29 cellular contexts compared by ENCODE assay signal in the genomic region with DNA sequence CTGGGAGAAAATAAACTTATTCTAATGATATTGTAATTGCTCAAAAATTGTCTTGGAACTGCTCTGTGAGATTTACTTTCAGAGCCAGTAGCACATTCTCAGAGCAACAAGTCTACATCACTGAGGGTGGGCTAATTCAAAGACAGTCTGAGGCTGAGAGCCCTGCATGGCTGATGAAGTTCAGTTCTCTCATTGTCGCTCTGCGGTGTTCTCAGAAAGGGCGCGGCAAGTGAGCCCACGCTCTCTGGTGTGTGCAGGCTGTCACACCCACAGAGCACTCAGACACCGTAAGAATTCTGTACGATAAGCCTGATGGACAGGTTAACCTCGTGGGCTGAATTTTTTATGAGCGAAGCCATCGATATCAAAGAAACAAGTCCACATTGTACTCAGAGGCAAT.
"Had no signal": no experiment of that assay in that cellular context is flagged by ENCODE, and none has a peak within 500 bp of the region (broad histone marks: within the 10 kb centered on the region; RNA-seq: fewer than 3 reads in every experiment).

No MANE protein-coding gene starts in this region.

- H3K4me3 ChIP-seq: ascending aorta, cardiac muscle cell, MG63, SJSA1 had no signal

- H3K36me3 ChIP-seq: ascending aorta, brain microvascular endothelial cell, cardiac muscle cell, MG63, SJSA1 had no signal

- H3K4me1 ChIP-seq: ascending aorta, SJSA1 had no signal

- H3K27me3 ChIP-seq: ascending aorta, brain microvascular endothelial cell, cardiac muscle cell, MG63, SJSA1 had no signal

- DNase-seq: activated CD4-positive, alpha-beta T cell treated with anti-CD3 and anti-CD28 coated beads for 48 hours; activated CD4-positive, alpha-beta T cell treated with anti-CD3 and anti-CD28 coated beads, Interleukin-2, amount 50 U/mL, for 48 hours; activated CD4-positive, CD25-positive, alpha-beta regulatory T cell treated with anti-CD3 and anti-CD28 coated beads, Interleukin-2, amount 50 U/mL, for 72 hours; activated CD8-positive, alpha-beta memory T cell treated with anti-CD3 and anti-CD28 coated beads, Interleukin-2, amount 10 ng/mL, durations not matched to agents 7 days and 5 days; activated effector memory CD4-positive, alpha-beta T cell treated with Interleukin-2 at 50 U/mL for 16 hours; activated naive CD4-positive, alpha-beta T cell treated with Interleukin-2 at 50 U/mL for 16 hours; activated naive CD8-positive, alpha-beta T cell treated with anti-CD3 and anti-CD28 coated beads, Interleukin-2, amount 50 U/mL, for 24 hours; activated T-cell treated with anti-CD3 and anti-CD28 coated beads, Interleukin-2, amount 50 U/mL, for 24 hours; amniotic stem cell; brain microvascular endothelial cell; cerebellar nuclear complex; MG63; MV-4-11; NCI-H1092 treated with DMSO at 0.1 percent for 48 hours; NCI-H1417 treated with DMSO at 0.1 percent for 48 hours; NCI-H1694 treated with DMSO at 0.1 percent for 48 hours; NCI-H2029 treated with DMSO at 0.1 percent for 48 hours; NCI-H446; NCI-H524 treated with DMSO at 0.1 percent for 48 hours; NK-92 treated with Interleukin-12 subunit alpha and Interleukin-12 subunit beta, amount 100 ng/mL, for 24 hours; PC-3; SHP77; SW 1271 had no signal

- ATAC-seq: activated CD8-positive, alpha-beta memory T cell treated with anti-CD3 and anti-CD28 coated beads, Interleukin-2, amount 10 ng/mL, durations not matched to agents 7 days and 5 days; activated naive CD4-positive, alpha-beta T cell treated with anti-CD3 and anti-CD28 coated beads, Interleukin-2, amount 50 U/mL, for 72 hours; activated naive CD8-positive, alpha-beta T cell treated with anti-CD3 and anti-CD28 coated beads, Interleukin-2, amount 50 U/mL, for 24 hours; PC-3; SK-N-SH treated with all-trans-retinoic acid at 6 μM for 48 hours had no signal

- H3K9me3 ChIP-seq: ascending aorta, MG63, SJSA1 had no signal

- FAIRE-seq: RCC 7860 had no signal

- H3K27ac ChIP-seq: ascending aorta, brain microvascular endothelial cell, cardiac muscle cell, SJSA1 had no signal
